ENCODE assay signal across 25 cellular contexts in genomic region chr7:157809154-157809862, GRCh38.
"Had no signal": no experiment of that assay in that cellular context is flagged by ENCODE, and none has a peak within 500 bp of the region (broad histone marks: within the 10 kb centered on the region; RNA-seq: fewer than 3 reads in every experiment).

No MANE protein-coding gene starts in this region.

- H3K4me1 Mint-ChIP-seq: memory B cell; naive thymus-derived CD4-positive, alpha-beta T cell; stimulated activated naive B cell treated with anti-CD40 and anti-IgM and Interleukin-4, amounts not matched to agents 10 μg/mL and 1 μg/mL and 100 μg/mL, for 72 hours had no signal

- H3K9me3 Mint-ChIP-seq: natural killer cell treated with Interleukin-12 subunit alpha and Interleukin-12 subunit beta and Interleukin-15 and Interleukin-18, amount 100 ng/mL, for 72 hours had no signal

- H3K27ac ChIP-seq: left lung, pancreas, prostate gland, right lobe of liver, stomach, testis, thyroid gland, transverse colon, upper lobe of left lung, vagina had no signal

- H3K4me3 ChIP-seq: left lung, mucosa of descending colon, pancreas, prostate gland, right lobe of liver, smooth muscle cell, stomach, testis, thyroid gland, transverse colon, upper lobe of left lung, vagina had no signal

- H3K36me3 Mint-ChIP-seq: memory B cell; naive thymus-derived CD4-positive, alpha-beta T cell; natural killer cell treated with Interleukin-12 subunit alpha and Interleukin-12 subunit beta and Interleukin-15 and Interleukin-18, amount 100 ng/mL, for 72 hours; stimulated activated naive B cell treated with anti-CD40 and anti-IgM and Interleukin-4, amounts not matched to agents 10 μg/mL and 1 μg/mL and 100 μg/mL, for 72 hours had no signal

- H3K4me3 Mint-ChIP-seq: memory B cell; natural killer cell treated with Interleukin-12 subunit alpha and Interleukin-12 subunit beta and Interleukin-15 and Interleukin-18, amount 100 ng/mL, for 72 hours; stimulated activated naive B cell treated with anti-CD40 and anti-IgM and Interleukin-4, amounts not matched to agents 10 μg/mL and 1 μg/mL and 100 μg/mL, for 72 hours had no signal

- H3K27ac Mint-ChIP-seq: memory B cell; natural killer cell treated with Interleukin-12 subunit alpha and Interleukin-12 subunit beta and Interleukin-15 and Interleukin-18, amount 100 ng/mL, for 72 hours; stimulated activated naive B cell treated with anti-CD40 and anti-IgM and Interleukin-4, amounts not matched to agents 10 μg/mL and 1 μg/mL and 100 μg/mL, for 72 hours had no signal

- H3K27me3 ChIP-seq: left lung, pancreas, right lobe of liver, stomach, testis, thyroid gland, transverse colon, upper lobe of left lung, vagina had no signal

- DNase-seq: hippocampal formation; left colon; midbrain; naive thymus-derived CD4-positive, alpha-beta T cell; nucleus accumbens; stimulated activated CD4-positive, alpha-beta T cell treated with anti-CD3 and anti-CD28 coated beads, Interleukin-12 subunit alpha, Interleukin-12 subunit beta, amount 100 ng/mL, for 4 hours; stimulated activated CD4-positive, alpha-beta T cell treated with anti-CD3 and anti-CD28 coated beads, Interleukin-15, amount 100 ng/mL, for 24 hours; stimulated activated CD4-positive, alpha-beta T cell treated with anti-CD3 and anti-CD28 coated beads, Interleukin-2, amount 100 ng/mL, for 24 hours; stimulated activated CD4-positive, alpha-beta T cell treated with anti-CD3 and anti-CD28 coated beads, Interleukin-4, amount 100 ng/mL, for 1 hour; stimulated activated naive B cell treated with anti-CD40 and anti-IgM and Interleukin-4, amounts not matched to agents 10 μg/mL and 1 μg/mL and 100 μg/mL, for 72 hours; stimulated activated naive CD8-positive, alpha-beta T cell treated with anti-CD3 and anti-CD28 coated beads, Interleukin-15, Interleukin-2, amounts not matched to agents 100 U/mL and 50 U/mL, for 24 hours; stomach; testis; thyroid gland; transverse colon; upper lobe of left lung had no signal

- H3K9me3 ChIP-seq: mucosa of descending colon, pancreas, prostate gland, right lobe of liver, testis, thyroid gland, transverse colon, vagina had no signal

- H3K27me3 Mint-ChIP-seq: naive thymus-derived CD4-positive, alpha-beta T cell; natural killer cell treated with Interleukin-12 subunit alpha and Interleukin-12 subunit beta and Interleukin-15 and Interleukin-18, amount 100 ng/mL, for 72 hours; stimulated activated naive B cell treated with anti-CD40 and anti-IgM and Interleukin-4, amounts not matched to agents 10 μg/mL and 1 μg/mL and 100 μg/mL, for 72 hours had no signal

- H3K4me1 ChIP-seq: left lung, pancreas, prostate gland, right lobe of liver, stomach, testis, thyroid gland, transverse colon, upper lobe of left lung, vagina had no signal

- ATAC-seq: left colon; left lung; mucosa of descending colon; naive thymus-derived CD4-positive, alpha-beta T cell; natural killer cell treated with Interleukin-12 subunit alpha and Interleukin-12 subunit beta and Interleukin-15 and Interleukin-18, amount 100 ng/mL, for 72 hours; pancreas; right lobe of liver; stimulated activated naive B cell treated with anti-CD40 and anti-IgM and Interleukin-4, amounts not matched to agents 10 μg/mL and 1 μg/mL and 100 μg/mL, for 72 hours; stimulated activated naive CD8-positive, alpha-beta T cell treated with anti-CD3 and anti-CD28 coated beads, Interleukin-15, Interleukin-2, amounts not matched to agents 100 U/mL and 50 U/mL, for 24 hours had no signal

- H3K36me3 ChIP-seq: left lung, pancreas, prostate gland, right lobe of liver, stomach, thyroid gland, transverse colon, upper lobe of left lung, vagina had no signal
